In genomic region chr10:131170042-131170983, GRCh38 we compare ENCODE assay signal across 18 cellular contexts.
"Had no signal": no experiment of that assay in that cellular context is flagged by ENCODE, and none has a peak within 500 bp of the region (broad histone marks: within the 10 kb centered on the region; RNA-seq: fewer than 3 reads in every experiment).

No MANE protein-coding gene starts in this region.

- H3K9me3 ChIP-seq: lower lobe of right lung had no signal

- DNase-seq: activated B cell treated with CpG ODN at 0.5 μM for 24 hours; activated CD4-positive, alpha-beta T cell treated with anti-CD3 and anti-CD28 coated beads for 48 hours; activated CD8-positive, alpha-beta T cell treated with anti-CD3 and anti-CD28 coated beads, Interleukin-2, amount 10 ng/mL, durations not matched to agents 7 days and 5 days; activated naive CD4-positive, alpha-beta T cell treated with anti-CD3 and anti-CD28 coated beads for 36 hours; activated naive CD8-positive, alpha-beta T cell treated with anti-CD3 and anti-CD28 coated beads, Interleukin-2, amount 50 U/mL, for 24 hours; aorta; cerebellar nuclear complex; effector memory CD4-positive, alpha-beta T cell; immature natural killer cell; left cardiac atrium; lower lobe of right lung; stimulated activated CD4-positive, alpha-beta T cell treated with anti-CD3 and anti-CD28 coated beads, Interleukin-4, amount 100 ng/mL, for 1 hour; stimulated activated naive CD4-positive, alpha-beta T cell; substantia nigra; trophoblast cell had no signal

- H3K36me3 ChIP-seq: lower lobe of right lung had no signal

- FAIRE-seq: frontal cortex had no signal

- ATAC-seq: activated CD8-positive, alpha-beta T cell treated with anti-CD3 and anti-CD28 coated beads, Interleukin-2, amount 10 ng/mL, durations not matched to agents 7 days and 5 days; activated naive CD8-positive, alpha-beta T cell treated with anti-CD3 and anti-CD28 coated beads, Interleukin-2, amount 50 U/mL, for 24 hours; activated T-helper 17 cell treated with anti-CD3 and anti-CD28 coated beads, Interleukin-2, amount 50 U/mL, for 72 hours; left cardiac atrium; lower lobe of right lung had no signal

- H3K4me1 ChIP-seq: lower lobe of right lung, parathyroid adenoma had no signal

- H3K4me3 ChIP-seq: lower lobe of right lung had no signal

- H3K27ac ChIP-seq: lower lobe of right lung, parathyroid adenoma had no signal
